Comparison of ENCODE assay signal across 8 cellular contexts in genomic region chr2:38751847-38752410, GRCh38. TPM values are rescaled to one million over a fixed set of nuclear protein-coding genes. Genes with fewer than 3 reads are reported as not detected.
DNase-seq lines count a peak whose midpoint lies in the region; TF ChIP-seq lines count a peak whose summit lies in the region.

No MANE protein-coding gene starts in this region.

- H3K36me3 ChIP-seq in OCI-LY7 (ENCODE audit: insufficient read depth, low read length) = peaks cover 42% of the 10 kb centered on the region

- no peak for DNase-seq in activated CD4-positive, alpha-beta T cell treated with anti-CD3 and anti-CD28 coated beads, Interleukin-2, amount 10 ng/mL, durations not matched to agents 7 days and 5 days
- DNase-seq in activated CD4-positive, alpha-beta T cell treated with anti-CD3 and anti-CD28 coated beads for 1 hour = no peak
- DNase-seq in OCI-LY7 (ENCODE audit: low spot score) (no peak), neural crest cell (ENCODE audit: low read depth, low spot score) (peak; percentile 14), NK-92 (lab: John Stamatoyannopoulos, UW; ENCODE audit: unreplicated experiment) (no peak), NCI-H446 (lab: John Stamatoyannopoulos, UW) (no peak), mucosa of gallbladder (ENCODE audit: low spot score) (no peak)
- peak; percentile 35 for DNase-seq in effector CD8-positive, alpha-beta T cell (lab: John Stamatoyannopoulos, UW)

- peaks cover 32% of the 10 kb centered on the region for H4K20me1 ChIP-seq in OCI-LY7 (ENCODE audit: insufficient read depth, low read length)

- CTCF ChIA-PET in activated CD4-positive, alpha-beta T cell treated with anti-CD3 and anti-CD28 coated beads, Interleukin-2, amount 10 ng/mL, durations not matched to agents 7 days and 5 days (lab: Charles Lee) = interaction anchor here (0.6 to 1.8 kb wide), 10 partner anchors 10 to 187 kb away, joined by 3 to 7 read pairs (median 4); no protein-coding TSS in a partner anchor
- CTCF ChIA-PET in OCI-LY7 (lab: Charles Lee; ENCODE audit: unreplicated experiment) = interaction anchor here (1.1 kb wide), 1 partner anchor 150 kb away, joined by 3 read pairs; no protein-coding TSS in a partner anchor

- H3K27ac ChIP-seq in OCI-LY7 (ENCODE audit: low read depth, low read length, poor library complexity, severe bottlenecking) = peak overlapping the region; percentile 80

- BruUV-seq in OCI-LY7 (replicated peaks; lab: Mats Ljungman, UMichigan) = TSS peak; percentile 90

- peaks cover 39% of the 10 kb centered on the region for H3K36me3 Mint-ChIP-seq in activated CD4-positive, alpha-beta T cell treated with anti-CD3 and anti-CD28 coated beads, Interleukin-2, amount 10 ng/mL, durations not matched to agents 7 days and 5 days (ENCODE audit: low read depth)
- H3K36me3 Mint-ChIP-seq in neural crest cell (ENCODE audit: low read depth) = peaks cover 26% of the 10 kb centered on the region

- intact Hi-C loops in OCI-LY7 (cut with micrococcal nuclease; ENCODE audit: unreplicated experiment) = loop anchor here (5.0 kb wide), 1 partner anchor 370 kb away; the partner anchor contains the start of gene SOS1

- POLR2A ChIA-PET in activated CD4-positive, alpha-beta T cell treated with anti-CD3 and anti-CD28 coated beads, Interleukin-2, amount 10 ng/mL, durations not matched to agents 7 days and 5 days (lab: Charles Lee) = interaction anchor here (0.5 to 1.5 kb wide), 20 partner anchors 9 to 474 kb away, joined by 3 to 16 read pairs (median 5); partner anchors contain the start of genes DHX57, GALM, HNRNPLL and MORN2
- POLR2A ChIA-PET in OCI-LY7 (lab: Charles Lee) = interaction anchor here (0.5 to 3.8 kb wide), 47 partner anchors 9 to 1403 kb away, joined by 3 to 36 read pairs (median 4); partner anchors contain the start of gene GEMIN6

- H3K4me3 Mint-ChIP-seq in activated CD4-positive, alpha-beta T cell treated with anti-CD3 and anti-CD28 coated beads, Interleukin-2, amount 10 ng/mL, durations not matched to agents 7 days and 5 days = peak overlapping the region; percentile 91
- peak overlapping the region; percentile 96 for H3K4me3 Mint-ChIP-seq in neural crest cell

- peaks cover 44% of the 10 kb centered on the region for H3K4me1 Mint-ChIP-seq in activated CD4-positive, alpha-beta T cell treated with anti-CD3 and anti-CD28 coated beads, Interleukin-2, amount 10 ng/mL, durations not matched to agents 7 days and 5 days
- peaks cover 49% of the 10 kb centered on the region for H3K4me1 Mint-ChIP-seq in neural crest cell

- TF ChIP-seq CTCF in OCI-LY7 (conservative IDR thresholded peaks at IDR 0.05; ENCODE audit: low read length) (no peak), neural crest cell (conservative IDR thresholded peaks at IDR 0.05) (no peak)

- peak overlapping the region; percentile 88 for H3K4me3 ChIP-seq in OCI-LY7 (ENCODE audit: low read depth, low read length, poor library complexity, severe bottlenecking)

- H3K4me1 ChIP-seq in OCI-LY7 (ENCODE audit: insufficient read depth, low read length, poor library complexity, severe bottlenecking) = peaks cover 46% of the 10 kb centered on the region

- H3K9me3 Mint-ChIP-seq in activated CD4-positive, alpha-beta T cell treated with anti-CD3 and anti-CD28 coated beads, Interleukin-2, amount 10 ng/mL, durations not matched to agents 7 days and 5 days = no peaks in the 10 kb centered on the region
- no peaks in the 10 kb centered on the region for H3K9me3 Mint-ChIP-seq in neural crest cell

- peak overlapping the region; percentile 99 for H3K27ac Mint-ChIP-seq in activated CD4-positive, alpha-beta T cell treated with anti-CD3 and anti-CD28 coated beads, Interleukin-2, amount 10 ng/mL, durations not matched to agents 7 days and 5 days
- peak overlapping the region; percentile 99 for H3K27ac Mint-ChIP-seq in neural crest cell (ENCODE audit: unreplicated experiment)

- no peaks in the 10 kb centered on the region for H3K27me3 Mint-ChIP-seq in activated CD4-positive, alpha-beta T cell treated with anti-CD3 and anti-CD28 coated beads, Interleukin-2, amount 10 ng/mL, durations not matched to agents 7 days and 5 days
- peaks cover 11% of the 10 kb centered on the region for H3K27me3 Mint-ChIP-seq in neural crest cell (ENCODE audit: low read depth)

- no peaks in the 10 kb centered on the region for H3K9me3 ChIP-seq in OCI-LY7 (ENCODE audit: low read length)

- peak overlapping the region; percentile 84 for H2AFZ ChIP-seq in OCI-LY7 (ENCODE audit: low read length)

- H3K79me2 ChIP-seq in OCI-LY7 (ENCODE audit: insufficient read depth, low read depth, low read length) = peaks cover 53% of the 10 kb centered on the region

- H3K4me2 ChIP-seq in OCI-LY7 (ENCODE audit: low read length) = peak overlapping the region; percentile 79

- H3K9me2 ChIP-seq in OCI-LY7 (ENCODE audit: insufficient read depth, low read length) = no peaks in the 10 kb centered on the region

RNA-seq across cellular contexts. Expression of gene SRSF7, which starts 0.8 kb away (rescaled TPM):
- 100 to 1,000 TPM; 225 to 272 TPM for total RNA-seq in activated CD4-positive, alpha-beta T cell treated with anti-CD3 and anti-CD28 coated beads, Interleukin-2, amount 10 ng/mL, durations not matched to agents 7 days and 5 days
- total RNA-seq in OCI-LY7 (2014; rRNA removed; shearing (Covaris generic)) = 316 and 337 TPM in 2 replicates
- total RNA-seq in OCI-LY7 (2022) = 278 and 320 TPM in 2 replicates
- total RNA-seq in neural crest cell = 347 and 356 TPM in 2 replicates
- total RNA-seq in mucosa of gallbladder = 84.8 TPM

RNA-seq across cellular contexts. Expression of gene GEMIN6, which starts 26.1 kb away (rescaled TPM):
- 10 to 100 TPM; 17.5 to 18.6 TPM for total RNA-seq in activated CD4-positive, alpha-beta T cell treated with anti-CD3 and anti-CD28 coated beads, Interleukin-2, amount 10 ng/mL, durations not matched to agents 7 days and 5 days
- 11.7 and 16.5 TPM in 2 replicates for total RNA-seq in OCI-LY7 (2014; rRNA removed; shearing (Covaris generic))
- 26.0 and 26.6 TPM in 2 replicates for total RNA-seq in OCI-LY7 (2022)
- total RNA-seq in neural crest cell = 20.8 and 24.1 TPM in 2 replicates
- 18.2 TPM for total RNA-seq in mucosa of gallbladder

Comparison
In these comparisons a context has a peak if more than half of its experiments do, and no peak if none do; other contexts are left out.
1. DNase-seq: peak in effector CD8-positive, alpha-beta T cell (single experiment) and neural crest cell (single experiment); none in activated CD4-positive, alpha-beta T cell treated with anti-CD3 and anti-CD28 coated beads, Interleukin-2, amount 10 ng/mL, durations not matched to agents 7 days and 5 days (single experiment), activated CD4-positive, alpha-beta T cell treated with anti-CD3 and anti-CD28 coated beads for 1 hour (single experiment), OCI-LY7 (single experiment), NK-92 (single experiment), NCI-H446 (0 of 2) and mucosa of gallbladder (single experiment).